Comparison of ENCODE assay signal across 2 cellular contexts in the genomic region with DNA sequence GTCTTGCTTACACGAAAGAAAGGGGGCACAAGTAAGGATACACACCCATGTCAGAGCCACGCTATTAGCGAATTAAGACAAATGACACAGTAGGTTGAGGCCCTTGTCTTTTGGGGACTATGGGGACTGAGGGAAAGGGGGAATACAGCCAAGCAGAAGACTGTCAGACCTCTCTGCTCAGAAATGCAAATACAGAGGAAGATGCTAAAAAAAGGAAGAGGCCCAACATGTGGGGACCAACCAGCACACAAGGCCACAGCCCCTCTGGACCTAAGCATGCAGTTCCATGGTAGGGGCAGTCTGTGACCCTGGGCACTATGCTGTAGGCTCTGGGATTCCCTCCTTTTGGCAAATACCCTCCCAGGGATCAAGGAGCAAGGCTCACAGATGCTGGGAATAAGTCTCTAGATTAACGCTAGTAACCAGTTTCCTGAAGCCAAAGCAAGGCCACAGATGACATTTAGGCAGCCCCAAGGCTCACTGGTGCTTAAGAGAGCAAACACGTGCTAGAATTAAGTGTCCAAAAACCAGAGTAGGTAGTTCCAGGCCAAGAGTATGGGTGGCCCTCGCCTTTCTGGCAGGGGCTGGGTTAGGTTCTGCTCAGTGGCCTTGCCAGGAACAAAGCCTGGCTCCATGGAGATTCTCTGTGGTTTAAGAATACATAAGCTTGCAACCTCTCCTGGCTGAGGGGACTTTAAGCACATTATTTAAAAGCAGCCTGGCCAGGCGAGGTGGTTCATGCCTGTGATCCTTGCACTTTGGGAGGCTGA.
TF ChIP-seq lines count a peak whose summit lies in the region.

No MANE protein-coding gene starts in this region.

TF ChIP-seq in GM12891, 5 proteins besides CTCF, POLR2A, EP300 and RAD21:
- TF ChIP-seq SPI1 (IDR thresholded peaks at IDR 0.05; ENCODE audit: low read depth, low read length) (peak; percentile 61), PAX5 (IDR thresholded peaks at IDR 0.05; ENCODE audit: insufficient read depth, low read length, severe bottlenecking) (no peak)

TF ChIP-seq in GM23338, 12 proteins besides CTCF, POLR2A, EP300 and RAD21:
- TF ChIP-seq JUNB (IDR thresholded peaks at IDR 0.05; ENCODE audit: unreplicated experiment): no peak
- TF ChIP-seq, protein P1, sequence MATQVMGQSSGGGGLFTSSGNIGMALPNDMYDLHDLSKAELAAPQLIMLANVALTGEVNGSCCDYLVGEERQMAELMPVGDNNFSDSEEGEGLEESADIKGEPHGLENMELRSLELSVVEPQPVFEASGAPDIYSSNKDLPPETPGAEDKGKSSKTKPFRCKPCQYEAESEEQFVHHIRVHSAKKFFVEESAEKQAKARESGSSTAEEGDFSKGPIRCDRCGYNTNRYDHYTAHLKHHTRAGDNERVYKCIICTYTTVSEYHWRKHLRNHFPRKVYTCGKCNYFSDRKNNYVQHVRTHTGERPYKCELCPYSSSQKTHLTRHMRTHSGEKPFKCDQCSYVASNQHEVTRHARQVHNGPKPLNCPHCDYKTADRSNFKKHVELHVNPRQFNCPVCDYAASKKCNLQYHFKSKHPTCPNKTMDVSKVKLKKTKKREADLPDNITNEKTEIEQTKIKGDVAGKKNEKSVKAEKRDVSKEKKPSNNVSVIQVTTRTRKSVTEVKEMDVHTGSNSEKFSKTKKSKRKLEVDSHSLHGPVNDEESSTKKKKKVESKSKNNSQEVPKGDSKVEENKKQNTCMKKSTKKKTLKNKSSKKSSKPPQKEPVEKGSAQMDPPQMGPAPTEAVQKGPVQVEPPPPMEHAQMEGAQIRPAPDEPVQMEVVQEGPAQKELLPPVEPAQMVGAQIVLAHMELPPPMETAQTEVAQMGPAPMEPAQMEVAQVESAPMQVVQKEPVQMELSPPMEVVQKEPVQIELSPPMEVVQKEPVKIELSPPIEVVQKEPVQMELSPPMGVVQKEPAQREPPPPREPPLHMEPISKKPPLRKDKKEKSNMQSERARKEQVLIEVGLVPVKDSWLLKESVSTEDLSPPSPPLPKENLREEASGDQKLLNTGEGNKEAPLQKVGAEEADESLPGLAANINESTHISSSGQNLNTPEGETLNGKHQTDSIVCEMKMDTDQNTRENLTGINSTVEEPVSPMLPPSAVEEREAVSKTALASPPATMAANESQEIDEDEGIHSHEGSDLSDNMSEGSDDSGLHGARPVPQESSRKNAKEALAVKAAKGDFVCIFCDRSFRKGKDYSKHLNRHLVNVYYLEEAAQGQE (IDR thresholded peaks at IDR 0.05; ENCODE audit: unreplicated experiment): no peak
- TF ChIP-seq CREB1 (CRISPR knock-in tag; IDR thresholded peaks at IDR 0.05; ENCODE audit: low read depth): no peak
- TF ChIP-seq EZH2phosphoT487 (IDR thresholded peaks at IDR 0.05; ENCODE audit: unreplicated experiment): no peak
- TF ChIP-seq, protein P2, sequence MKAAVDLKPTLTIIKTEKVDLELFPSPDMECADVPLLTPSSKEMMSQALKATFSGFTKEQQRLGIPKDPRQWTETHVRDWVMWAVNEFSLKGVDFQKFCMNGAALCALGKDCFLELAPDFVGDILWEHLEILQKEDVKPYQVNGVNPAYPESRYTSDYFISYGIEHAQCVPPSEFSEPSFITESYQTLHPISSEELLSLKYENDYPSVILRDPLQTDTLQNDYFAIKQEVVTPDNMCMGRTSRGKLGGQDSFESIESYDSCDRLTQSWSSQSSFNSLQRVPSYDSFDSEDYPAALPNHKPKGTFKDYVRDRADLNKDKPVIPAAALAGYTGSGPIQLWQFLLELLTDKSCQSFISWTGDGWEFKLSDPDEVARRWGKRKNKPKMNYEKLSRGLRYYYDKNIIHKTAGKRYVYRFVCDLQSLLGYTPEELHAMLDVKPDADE (IDR thresholded peaks at IDR 0.05): no peak
- TF ChIP-seq ZNF114 (CRISPR knock-in tag; IDR thresholded peaks at IDR 0.05): no peak
- no peak for TF ChIP-seq POLR2AphosphoS5 (IDR thresholded peaks at IDR 0.05; ENCODE audit: low read depth)
- TF ChIP-seq EZH2 (IDR thresholded peaks at IDR 0.05; ENCODE audit: low read depth, unreplicated experiment): no peak
- TF ChIP-seq ZNF331 (CRISPR knock-in tag; IDR thresholded peaks at IDR 0.05; ENCODE audit: low read depth): no peak
- no peak for TF ChIP-seq STAT1 (IDR thresholded peaks at IDR 0.05; ENCODE audit: unreplicated experiment)
- TF ChIP-seq, protein P3, sequence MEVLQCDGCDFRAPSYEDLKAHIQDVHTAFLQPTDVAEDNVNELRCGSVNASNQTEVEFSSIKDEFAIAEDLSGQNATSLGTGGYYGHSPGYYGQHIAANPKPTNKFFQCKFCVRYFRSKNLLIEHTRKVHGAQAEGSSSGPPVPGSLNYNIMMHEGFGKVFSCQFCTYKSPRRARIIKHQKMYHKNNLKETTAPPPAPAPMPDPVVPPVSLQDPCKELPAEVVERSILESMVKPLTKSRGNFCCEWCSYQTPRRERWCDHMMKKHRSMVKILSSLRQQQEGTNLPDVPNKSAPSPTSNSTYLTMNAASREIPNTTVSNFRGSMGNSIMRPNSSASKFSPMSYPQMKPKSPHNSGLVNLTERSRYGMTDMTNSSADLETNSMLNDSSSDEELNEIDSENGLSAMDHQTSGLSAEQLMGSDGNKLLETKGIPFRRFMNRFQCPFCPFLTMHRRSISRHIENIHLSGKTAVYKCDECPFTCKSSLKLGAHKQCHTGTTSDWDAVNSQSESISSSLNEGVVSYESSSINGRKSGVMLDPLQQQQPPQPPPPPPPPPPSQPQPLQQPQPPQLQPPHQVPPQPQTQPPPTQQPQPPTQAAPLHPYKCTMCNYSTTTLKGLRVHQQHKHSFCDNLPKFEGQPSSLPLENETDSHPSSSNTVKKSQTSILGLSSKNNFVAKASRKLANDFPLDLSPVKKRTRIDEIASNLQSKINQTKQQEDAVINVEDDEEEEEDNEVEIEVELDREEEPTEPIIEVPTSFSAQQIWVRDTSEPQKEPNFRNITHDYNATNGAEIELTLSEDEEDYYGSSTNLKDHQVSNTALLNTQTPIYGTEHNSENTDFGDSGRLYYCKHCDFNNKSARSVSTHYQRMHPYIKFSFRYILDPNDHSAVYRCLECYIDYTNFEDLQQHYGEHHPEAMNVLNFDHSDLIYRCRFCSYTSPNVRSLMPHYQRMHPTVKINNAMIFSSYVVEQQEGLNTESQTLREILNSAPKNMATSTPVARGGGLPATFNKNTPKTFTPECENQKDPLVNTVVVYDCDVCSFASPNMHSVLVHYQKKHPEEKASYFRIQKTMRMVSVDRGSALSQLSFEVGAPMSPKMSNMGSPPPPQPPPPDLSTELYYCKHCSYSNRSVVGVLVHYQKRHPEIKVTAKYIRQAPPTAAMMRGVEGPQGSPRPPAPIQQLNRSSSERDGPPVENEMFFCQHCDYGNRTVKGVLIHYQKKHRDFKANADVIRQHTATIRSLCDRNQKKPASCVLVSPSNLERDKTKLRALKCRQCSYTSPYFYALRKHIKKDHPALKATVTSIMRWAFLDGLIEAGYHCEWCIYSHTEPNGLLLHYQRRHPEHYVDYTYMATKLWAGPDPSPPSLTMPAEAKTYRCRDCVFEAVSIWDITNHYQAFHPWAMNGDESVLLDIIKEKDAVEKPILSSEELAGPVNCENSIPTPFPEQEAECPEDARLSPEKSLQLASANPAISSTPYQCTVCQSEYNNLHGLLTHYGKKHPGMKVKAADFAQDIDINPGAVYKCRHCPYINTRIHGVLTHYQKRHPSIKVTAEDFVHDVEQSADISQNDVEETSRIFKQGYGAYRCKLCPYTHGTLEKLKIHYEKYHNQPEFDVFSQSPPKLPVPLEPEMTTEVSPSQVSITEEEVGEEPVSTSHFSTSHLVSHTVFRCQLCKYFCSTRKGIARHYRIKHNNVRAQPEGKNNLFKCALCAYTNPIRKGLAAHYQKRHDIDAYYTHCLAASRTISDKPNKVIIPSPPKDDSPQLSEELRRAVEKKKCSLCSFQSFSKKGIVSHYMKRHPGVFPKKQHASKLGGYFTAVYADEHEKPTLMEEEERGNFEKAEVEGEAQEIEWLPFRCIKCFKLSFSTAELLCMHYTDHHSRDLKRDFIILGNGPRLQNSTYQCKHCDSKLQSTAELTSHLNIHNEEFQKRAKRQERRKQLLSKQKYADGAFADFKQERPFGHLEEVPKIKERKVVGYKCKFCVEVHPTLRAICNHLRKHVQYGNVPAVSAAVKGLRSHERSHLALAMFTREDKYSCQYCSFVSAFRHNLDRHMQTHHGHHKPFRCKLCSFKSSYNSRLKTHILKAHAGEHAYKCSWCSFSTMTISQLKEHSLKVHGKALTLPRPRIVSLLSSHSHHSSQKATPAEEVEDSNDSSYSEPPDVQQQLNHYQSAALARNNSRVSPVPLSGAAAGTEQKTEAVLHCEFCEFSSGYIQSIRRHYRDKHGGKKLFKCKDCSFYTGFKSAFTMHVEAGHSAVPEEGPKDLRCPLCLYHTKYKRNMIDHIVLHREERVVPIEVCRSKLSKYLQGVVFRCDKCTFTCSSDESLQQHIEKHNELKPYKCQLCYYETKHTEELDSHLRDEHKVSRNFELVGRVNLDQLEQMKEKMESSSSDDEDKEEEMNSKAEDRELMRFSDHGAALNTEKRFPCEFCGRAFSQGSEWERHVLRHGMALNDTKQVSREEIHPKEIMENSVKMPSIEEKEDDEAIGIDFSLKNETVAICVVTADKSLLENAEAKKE (CRISPR knock-in tag; IDR thresholded peaks at IDR 0.05): no peak
- TF ChIP-seq NANOG (IDR thresholded peaks at IDR 0.05; ENCODE audit: borderline replicate concordance): no peak
